13 cellular contexts compared by ENCODE assay signal in genomic region chr7:44075296-44076075, GRCh38. TPM values are rescaled to one million over a fixed set of nuclear protein-coding genes. Genes with fewer than 3 reads are reported as not detected.
DNase-seq lines count a peak whose midpoint lies in the region; ATAC-seq, FAIRE-seq and TF ChIP-seq lines count a peak whose summit lies in the region.
"Had no signal": no experiment of that assay in that cellular context is flagged by ENCODE, and none has a peak within 500 bp of the region (broad histone marks: within the 10 kb centered on the region; RNA-seq: fewer than 3 reads in every experiment).

No MANE protein-coding gene starts in this region.

- TF ChIP-seq CTCF in liver (IDR thresholded peaks at IDR 0.05; ENCODE audit: low read depth, low read length, missing input control) (no peak), HepG2 (CRISPR knock-in tag; IDR thresholded peaks at IDR 0.05) (no peak), vagina (IDR thresholded peaks at IDR 0.05) (no peak), BE2C (IDR thresholded peaks at IDR 0.05; ENCODE audit: low read depth, low read length) (no peak)

- 89% methylated on average over 17 of the region's 17 CpGs for WGBS in liver
- WGBS in HepG2 (ENCODE audit: low lambda C conversion rate), result 95% methylated on average over 13 of the region's 17 CpGs
- 93% methylated on average over 17 of the region's 17 CpGs for WGBS in right cardiac atrium

- POLR2A ChIA-PET in HepG2 (lab: Yijun Ruan, JAX), result interaction anchor here (0.6 kb wide), 1 partner anchor 813 kb away, joined by 3 read pairs; no protein-coding TSS in a partner anchor

- H3K4me3 ChIP-seq in liver (ENCODE audit: low read depth in 1 of 3, low read length in 3 of 3) (no peak overlapping the region), HepG2 (replicated peaks in 1 of 3; ENCODE audit: insufficient read depth in 1 of 3, low read depth in 2 of 3, low read length in 3 of 3) (no peak overlapping the region), right cardiac atrium (ENCODE audit: low read length) (no peak overlapping the region), vagina (no peak overlapping the region), BE2C (ENCODE audit: low read depth, low read length) (no peak overlapping the region)
- H3K4me3 ChIP-seq: colonic mucosa had no signal

- FAIRE-seq in HepG2 (lab: Jason Lieb, UNC), result no peak
- FAIRE-seq: islet of Langerhans had no signal

- no peak for DNase-seq in HepG2 (ENCODE audit: low spot score)
- peak in 1 of 3 donors; percentile 13 for DNase-seq in right cardiac atrium
- no peak for DNase-seq in vagina (ENCODE audit: extremely low spot score in 2 of 2)
- DNase-seq in BE2C, result no peak
- no peak for DNase-seq in epidermal melanocyte (ENCODE audit: insufficient read length, low spot score)
- DNase-seq: activated CD4-positive, alpha-beta T cell treated with anti-CD3 and anti-CD28 coated beads, Interleukin-2, amount 10 ng/mL, durations not matched to agents 7 days and 5 days; AML-193; colonic mucosa; Kasumi-1; NCI-H2081; SW 1271 had no signal

- no peak for ATAC-seq in HepG2
- no peak for ATAC-seq in right cardiac atrium

- TF ChIP-seq POLR2A in HepG2 (IDR thresholded peaks at IDR 0.05; ENCODE audit: insufficient read depth in 1 of 2, low read depth in 2 of 2, low read length in 2 of 2), result no peak
- TF ChIP-seq POLR2A in vagina (IDR thresholded peaks at IDR 0.05), result no peak

- no peaks in the 10 kb centered on the region for H3K79me2 ChIP-seq in HepG2 (ENCODE audit: insufficient read depth, low read length)

- H3K9me3 ChIP-seq in liver (ENCODE audit: control insufficient read depth in 4 of 4, low read length in 3 of 4) (no peaks in the 10 kb centered on the region), HepG2 (ENCODE audit: low read length) (no peaks in the 10 kb centered on the region), right cardiac atrium (ENCODE audit: control insufficient read depth, low read length) (no peaks in the 10 kb centered on the region), vagina (no peaks in the 10 kb centered on the region), BE2C (no peaks in the 10 kb centered on the region)
- H3K9me3 ChIP-seq: colonic mucosa had no signal

- intact Hi-C loops in HepG2 (cut with micrococcal nuclease; ENCODE audit: unreplicated experiment) (no loop called here), right cardiac atrium (cut with DNase I) (loop anchor here in 2 of 4 donors (10.0 kb wide), 1 partner anchor 119 kb away; no protein-coding TSS in a partner anchor), vagina (cut with DNase I) (loop anchor here (5.0 to 10.0 kb wide), 2 partner anchors 42 to 119 kb away; no protein-coding TSS in a partner anchor)

- H3K4me2 ChIP-seq in HepG2 (ENCODE audit: low read depth, low read length), result no peak overlapping the region

- H3K9ac ChIP-seq in liver (ENCODE audit: low read depth in 1 of 2, low read length in 2 of 2) (no peak overlapping the region), HepG2 (ENCODE audit: insufficient read depth, low read depth, low read length) (no peak overlapping the region)

- H2AFZ ChIP-seq in HepG2 (ENCODE audit: low read length), result no peak overlapping the region

- H4K20me1 ChIP-seq in HepG2 (ENCODE audit: insufficient read depth, low read length), result no peaks in the 10 kb centered on the region

- in situ Hi-C loops in HepG2 (cut with HindIII; ENCODE audit: extremely low pct_ligation_motif_present, low pct_unique_long_range_greater_than_20kb), result no loop called here

- CTCF ChIA-PET in HepG2 (lab: Yijun Ruan, JAX; ENCODE audit: low intra/inter-chr PET ratio, low total read pairs), result no interaction called here

- TF ChIP-seq EP300 in HepG2 (IDR thresholded peaks at IDR 0.05; ENCODE audit: low read depth in 2 of 2, low read length in 2 of 2) (no peak), HepG2 (CRISPR knock-in tag; IDR thresholded peaks at IDR 0.05; ENCODE audit: borderline replicate concordance) (no peak)

- peaks cover 25 to 65% (median 47%) of the 10 kb centered on the region in 4 donors for H3K4me1 ChIP-seq in liver (ENCODE audit: control insufficient read depth in 4 of 4, insufficient read depth in 4 of 4, low read length in 3 of 4)
- H3K4me1 ChIP-seq in HepG2 (ENCODE audit: insufficient read depth, low read length), result peaks cover 23% of the 10 kb centered on the region
- no peaks in the 10 kb centered on the region for H3K4me1 ChIP-seq in right cardiac atrium (ENCODE audit: control insufficient read depth, insufficient read depth, low read length)
- peaks cover 46% of the 10 kb centered on the region for H3K4me1 ChIP-seq in vagina
- H3K4me1 ChIP-seq in BE2C, result peaks cover 18% of the 10 kb centered on the region

- H3K36me3 ChIP-seq in liver (ENCODE audit: control insufficient read depth in 4 of 4, insufficient read depth in 3 of 4, low read depth in 1 of 4, low read length in 3 of 4) (peaks cover 7 to 39% (median 15%) of the 10 kb centered on the region in 4 donors), HepG2 (replicated peaks in 1 of 2; ENCODE audit: control insufficient read depth in 1 of 2, insufficient read depth in 2 of 2, low read length in 2 of 2) (peaks cover 10 to 29% of the 10 kb centered on the region in 2 experiments; a peak in 4 of 5 replicates), vagina (peaks cover 0 to 55% of the 10 kb centered on the region in 2 donors), BE2C (peaks cover 17% of the 10 kb centered on the region)

- H3K27me3 ChIP-seq in liver (ENCODE audit: control insufficient read depth in 4 of 4, insufficient read depth in 4 of 4, low read length in 3 of 4), result no peaks in the 10 kb centered on the region
- no peaks in the 10 kb centered on the region for H3K27me3 ChIP-seq in HepG2 (ENCODE audit: control insufficient read depth in 1 of 2, insufficient read depth in 2 of 2, low read length in 2 of 2)
- no peaks in the 10 kb centered on the region for H3K27me3 ChIP-seq in right cardiac atrium (ENCODE audit: control insufficient read depth, insufficient read depth)
- H3K27me3 ChIP-seq in vagina, result no peaks in the 10 kb centered on the region
- H3K27me3 ChIP-seq in BE2C, result no peaks in the 10 kb centered on the region
- H3K27me3 ChIP-seq: colonic mucosa had no signal

- no peak for TF ChIP-seq RAD21 in liver (IDR thresholded peaks at IDR 0.05)
- no peak for TF ChIP-seq RAD21 in HepG2 (CRISPR knock-in tag; IDR thresholded peaks at IDR 0.05)

- BruUV-seq in HepG2 (replicated peaks; lab: Mats Ljungman, UMichigan), result no TSS peak

- H3K27ac ChIP-seq in liver (ENCODE audit: low read depth in 1 of 2, low read length in 2 of 2), result peak overlapping the region; percentile 45 to 52
- no peak overlapping the region for H3K27ac ChIP-seq in HepG2 (ENCODE audit: extremely low read length, insufficient read depth, low read length)
- H3K27ac ChIP-seq in right cardiac atrium (ENCODE audit: low read length), result peak overlapping the region; percentile 57
- peak overlapping the region; percentile 64 for H3K27ac ChIP-seq in vagina

RNA-seq across cellular contexts. Expression of gene POLM, which starts 6.8 kb away (rescaled TPM):
- total RNA-seq in liver (10 to 100 TPM in 1 of 2 donors, 1 to 10 TPM in 1; 6.9 to 24.0 TPM), HepG2 (2016; rRNA removed; fragmentation: Illumina TruSeq; extraction: Trizol) (2.4 and 5.2 TPM in 2 replicates), right cardiac atrium (10 to 100 TPM; 24.5 to 28.9 (median 25.8) TPM), vagina (31.4 TPM)
- polyA plus RNA-seq in liver (1 to 10 TPM; 9.1 to 9.4 TPM), HepG2 (2011; rRNA removed) (5.4 and 6.6 TPM in 2 replicates), right cardiac atrium (16.6 TPM)
- total RNA-seq in HepG2 (2016; cell fraction: cytosol; rRNA removed; fragmentation: Illumina TruSeq; extraction: Trizol; ENCODE audit: low read depth), result 1.4 and 2.1 TPM in 2 replicates
- total RNA-seq in HepG2 (2016; cell fraction: insoluble cytoplasmic fraction; rRNA removed; fragmentation: Illumina TruSeq; extraction: Trizol), result 2.6 and 4.6 TPM in 2 replicates
- total RNA-seq in HepG2 (2016; cell fraction: membrane; rRNA removed; fragmentation: Illumina TruSeq; extraction: Trizol), result 2.7 and 2.8 TPM in 2 replicates
- 7.3 and 9.5 TPM in 2 replicates for total RNA-seq in HepG2 (2016; cell fraction: nucleus; rRNA removed; fragmentation: Illumina TruSeq; extraction: Trizol)
- polyA plus RNA-seq in HepG2 (2011; cell fraction: cytosol; rRNA removed), result 2.2 and 3.1 TPM in 2 replicates
- 30.4 and 31.3 TPM in 2 replicates for polyA plus RNA-seq in HepG2 (2011; cell fraction: nucleus; rRNA removed)
- polyA plus RNA-seq in HepG2 (2012), result 4.0 and 4.2 TPM in 2 replicates
- 1.0 and 1.4 TPM in 2 replicates for polyA plus RNA-seq in HepG2 (2016; cell fraction: cytosol; fragmentation: Illumina TruSeq; extraction: Trizol; ENCODE audit: low read depth)
- 1.9 and 2.4 TPM in 2 replicates for polyA plus RNA-seq in HepG2 (2016; cell fraction: insoluble cytoplasmic fraction; fragmentation: Illumina TruSeq; extraction: Trizol; ENCODE audit: low read depth)
- polyA plus RNA-seq in HepG2 (2016; cell fraction: membrane; fragmentation: Illumina TruSeq; extraction: Trizol; ENCODE audit: low read depth), result 1.9 and 2.2 TPM in 2 replicates
- polyA plus RNA-seq in HepG2 (2016; cell fraction: nucleus; fragmentation: Illumina TruSeq; extraction: Trizol; ENCODE audit: insufficient read depth, low read depth), result 20.1 and 20.6 TPM in 2 replicates
- polyA minus RNA-seq in HepG2 (2011; rRNA and poly(A)+ RNA removed; ENCODE audit: low replicate concordance), result 11.8 and 14.8 TPM in 2 replicates
- 3.9 and 5.2 TPM in 2 replicates for polyA minus RNA-seq in HepG2 (2011; cell fraction: cytosol; rRNA and poly(A)+ RNA removed)
- 17.9 and 18.9 TPM in 2 replicates for polyA minus RNA-seq in HepG2 (2011; cell fraction: nucleus; rRNA and poly(A)+ RNA removed)
- polyA plus RNA-seq in BE2C (2012; ENCODE audit: insufficient read depth, insufficient read length, low read depth), result 21.3 TPM

RNA-seq across cellular contexts. Expression of gene PGAM2, which starts 10.1 kb away (rescaled TPM):
- total RNA-seq in liver (1 to 10 TPM in 1 of 2 donors, under 1 TPM in 1; 0.42 to 2.3 TPM), HepG2 (2016; rRNA removed; fragmentation: Illumina TruSeq; extraction: Trizol) (0.22 TPM in 1 of 2 replicates, not detected in the other), right cardiac atrium (1,000 to 10,000 TPM in 2 of 4 donors, 100 to 1,000 TPM in 2; 946 to 1,159 (median 1,024) TPM), vagina (not detected)
- polyA plus RNA-seq in liver (under 1 TPM; 0.13 to 0.56 TPM), HepG2 (2011; rRNA removed) (0.18 TPM in 1 of 2 replicates, not detected in the other), right cardiac atrium (2,530 TPM)
- not detected in 2 replicates for total RNA-seq in HepG2 (2016; cell fraction: cytosol; rRNA removed; fragmentation: Illumina TruSeq; extraction: Trizol; ENCODE audit: low read depth)
- total RNA-seq in HepG2 (2016; cell fraction: insoluble cytoplasmic fraction; rRNA removed; fragmentation: Illumina TruSeq; extraction: Trizol), result not detected in 2 replicates
- not detected in 2 replicates for total RNA-seq in HepG2 (2016; cell fraction: membrane; rRNA removed; fragmentation: Illumina TruSeq; extraction: Trizol)
- not detected in 2 replicates for total RNA-seq in HepG2 (2016; cell fraction: nucleus; rRNA removed; fragmentation: Illumina TruSeq; extraction: Trizol)
- polyA plus RNA-seq in HepG2 (2011; cell fraction: cytosol; rRNA removed), result 0.13 TPM in 1 of 2 replicates, not detected in the other
- polyA plus RNA-seq in HepG2 (2011; cell fraction: nucleus; rRNA removed), result 1.5 and 1.9 TPM in 2 replicates
- 0.35 and 0.49 TPM in 2 replicates for polyA plus RNA-seq in HepG2 (2012)
- polyA plus RNA-seq in HepG2 (2016; cell fraction: cytosol; fragmentation: Illumina TruSeq; extraction: Trizol; ENCODE audit: low read depth), result not detected in 2 replicates
- polyA plus RNA-seq in HepG2 (2016; cell fraction: insoluble cytoplasmic fraction; fragmentation: Illumina TruSeq; extraction: Trizol; ENCODE audit: low read depth), result not detected in 2 replicates
- not detected in 2 replicates for polyA plus RNA-seq in HepG2 (2016; cell fraction: membrane; fragmentation: Illumina TruSeq; extraction: Trizol; ENCODE audit: low read depth)
- not detected in 2 replicates for polyA plus RNA-seq in HepG2 (2016; cell fraction: nucleus; fragmentation: Illumina TruSeq; extraction: Trizol; ENCODE audit: insufficient read depth, low read depth)
- polyA minus RNA-seq in HepG2 (2011; rRNA and poly(A)+ RNA removed; ENCODE audit: low replicate concordance), result 0.19 and 0.24 TPM in 2 replicates
- not detected in 2 replicates for polyA minus RNA-seq in HepG2 (2011; cell fraction: cytosol; rRNA and poly(A)+ RNA removed)
- 0.62 and 0.90 TPM in 2 replicates for polyA minus RNA-seq in HepG2 (2011; cell fraction: nucleus; rRNA and poly(A)+ RNA removed)
- polyA plus RNA-seq in BE2C (2012; ENCODE audit: insufficient read depth, insufficient read length, low read depth), result 207 TPM

RNA-seq across cellular contexts. Expression of gene AEBP1, which starts 28.7 kb away (rescaled TPM):
- 10 to 100 TPM in 1 of 2 donors, 1 to 10 TPM in 1; 3.4 to 13.3 TPM for total RNA-seq in liver
- polyA plus RNA-seq in liver, result 10 to 100 TPM in 1 of 2 donors, 1 to 10 TPM in 1; 3.8 to 11.5 TPM
- total RNA-seq in HepG2 (2016; rRNA removed; fragmentation: Illumina TruSeq; extraction: Trizol), result 0.22 TPM in 1 of 2 replicates, not detected in the other
- total RNA-seq in HepG2 (2016; cell fraction: cytosol; rRNA removed; fragmentation: Illumina TruSeq; extraction: Trizol; ENCODE audit: low read depth), result not detected in 2 replicates
- total RNA-seq in HepG2 (2016; cell fraction: insoluble cytoplasmic fraction; rRNA removed; fragmentation: Illumina TruSeq; extraction: Trizol), result 0.04 TPM in 1 of 2 replicates, not detected in the other
- not detected in 2 replicates for total RNA-seq in HepG2 (2016; cell fraction: membrane; rRNA removed; fragmentation: Illumina TruSeq; extraction: Trizol)
- total RNA-seq in HepG2 (2016; cell fraction: nucleus; rRNA removed; fragmentation: Illumina TruSeq; extraction: Trizol), result not detected in 2 replicates
- 0.55 and 0.81 TPM in 2 replicates for polyA plus RNA-seq in HepG2 (2011; rRNA removed)
- polyA plus RNA-seq in HepG2 (2011; cell fraction: cytosol; rRNA removed), result 0.15 and 0.27 TPM in 2 replicates
- polyA plus RNA-seq in HepG2 (2011; cell fraction: nucleus; rRNA removed), result 6.7 and 6.8 TPM in 2 replicates
- polyA plus RNA-seq in HepG2 (2012), result 0.96 and 1.3 TPM in 2 replicates
- polyA plus RNA-seq in HepG2 (2016; cell fraction: cytosol; fragmentation: Illumina TruSeq; extraction: Trizol; ENCODE audit: low read depth), result not detected in 2 replicates
- not detected in 2 replicates for polyA plus RNA-seq in HepG2 (2016; cell fraction: insoluble cytoplasmic fraction; fragmentation: Illumina TruSeq; extraction: Trizol; ENCODE audit: low read depth)
- polyA plus RNA-seq in HepG2 (2016; cell fraction: membrane; fragmentation: Illumina TruSeq; extraction: Trizol; ENCODE audit: low read depth), result not detected in 2 replicates
- 0.29 and 0.89 TPM in 2 replicates for polyA plus RNA-seq in HepG2 (2016; cell fraction: nucleus; fragmentation: Illumina TruSeq; extraction: Trizol; ENCODE audit: insufficient read depth, low read depth)
- 0.14 TPM in 1 of 2 replicates, not detected in the other for polyA minus RNA-seq in HepG2 (2011; rRNA and poly(A)+ RNA removed; ENCODE audit: low replicate concordance)
- polyA minus RNA-seq in HepG2 (2011; cell fraction: cytosol; rRNA and poly(A)+ RNA removed), result 0.18 and 0.79 TPM in 2 replicates
- 0.37 and 0.64 TPM in 2 replicates for polyA minus RNA-seq in HepG2 (2011; cell fraction: nucleus; rRNA and poly(A)+ RNA removed)
- total RNA-seq in right cardiac atrium, result 100 to 1,000 TPM in 2 of 4 donors, 10 to 100 TPM in 2; 81.0 to 124 (median 103) TPM
- polyA plus RNA-seq in right cardiac atrium, result 62.8 TPM
- total RNA-seq in vagina, result 321 TPM
- polyA plus RNA-seq in BE2C (2012; ENCODE audit: insufficient read depth, insufficient read length, low read depth), result 21.3 TPM

RNA-seq across cellular contexts. Expression of gene DBNL, which starts 31.0 kb away (rescaled TPM):
- 10 to 100 TPM; 47.3 to 60.2 TPM for total RNA-seq in liver
- 10 to 100 TPM; 26.1 to 35.6 TPM for polyA plus RNA-seq in liver
- 35.1 and 35.4 TPM in 2 replicates for total RNA-seq in HepG2 (2016; rRNA removed; fragmentation: Illumina TruSeq; extraction: Trizol)
- 6.3 and 6.7 TPM in 2 replicates for total RNA-seq in HepG2 (2016; cell fraction: cytosol; rRNA removed; fragmentation: Illumina TruSeq; extraction: Trizol; ENCODE audit: low read depth)
- 30.6 and 36.6 TPM in 2 replicates for total RNA-seq in HepG2 (2016; cell fraction: insoluble cytoplasmic fraction; rRNA removed; fragmentation: Illumina TruSeq; extraction: Trizol)
- 14.7 and 15.9 TPM in 2 replicates for total RNA-seq in HepG2 (2016; cell fraction: membrane; rRNA removed; fragmentation: Illumina TruSeq; extraction: Trizol)
- 17.2 and 21.8 TPM in 2 replicates for total RNA-seq in HepG2 (2016; cell fraction: nucleus; rRNA removed; fragmentation: Illumina TruSeq; extraction: Trizol)
- polyA plus RNA-seq in HepG2 (2011; rRNA removed), result 20.8 and 29.0 TPM in 2 replicates
- 15.5 and 19.5 TPM in 2 replicates for polyA plus RNA-seq in HepG2 (2011; cell fraction: cytosol; rRNA removed)
- polyA plus RNA-seq in HepG2 (2011; cell fraction: nucleus; rRNA removed), result 72.9 and 82.9 TPM in 2 replicates
- 17.6 and 18.9 TPM in 2 replicates for polyA plus RNA-seq in HepG2 (2012)
- polyA plus RNA-seq in HepG2 (2016; cell fraction: cytosol; fragmentation: Illumina TruSeq; extraction: Trizol; ENCODE audit: low read depth), result 5.0 and 5.7 TPM in 2 replicates
- polyA plus RNA-seq in HepG2 (2016; cell fraction: insoluble cytoplasmic fraction; fragmentation: Illumina TruSeq; extraction: Trizol; ENCODE audit: low read depth), result 31.8 and 36.6 TPM in 2 replicates
- 10.1 and 10.8 TPM in 2 replicates for polyA plus RNA-seq in HepG2 (2016; cell fraction: membrane; fragmentation: Illumina TruSeq; extraction: Trizol; ENCODE audit: low read depth)
- 26.3 and 34.3 TPM in 2 replicates for polyA plus RNA-seq in HepG2 (2016; cell fraction: nucleus; fragmentation: Illumina TruSeq; extraction: Trizol; ENCODE audit: insufficient read depth, low read depth)
- 51.2 and 89.6 TPM in 2 replicates for polyA minus RNA-seq in HepG2 (2011; rRNA and poly(A)+ RNA removed; ENCODE audit: low replicate concordance)
- 10.0 and 13.2 TPM in 2 replicates for polyA minus RNA-seq in HepG2 (2011; cell fraction: cytosol; rRNA and poly(A)+ RNA removed)
- polyA minus RNA-seq in HepG2 (2011; cell fraction: nucleus; rRNA and poly(A)+ RNA removed), result 31.3 and 34.3 TPM in 2 replicates
- total RNA-seq in right cardiac atrium, result 10 to 100 TPM; 34.3 to 44.6 (median 38.1) TPM
- polyA plus RNA-seq in right cardiac atrium, result 37.5 TPM
- 100 TPM for total RNA-seq in vagina
- polyA plus RNA-seq in BE2C (2012; ENCODE audit: insufficient read depth, insufficient read length, low read depth), result 210 TPM

RNA-seq across cellular contexts. Expression of gene POLD2, which starts 47.9 kb away (rescaled TPM):
- total RNA-seq in liver (10 to 100 TPM; 53.9 to 85.0 TPM), HepG2 (2016; rRNA removed; fragmentation: Illumina TruSeq; extraction: Trizol) (87.6 and 98.8 TPM in 2 replicates), right cardiac atrium (100 to 1,000 TPM in 1 of 4 donors, 10 to 100 TPM in 3; 85.8 to 110 (median 99.0) TPM), vagina (42.0 TPM)
- polyA plus RNA-seq in liver (100 to 1,000 TPM in 1 of 2 donors, 10 to 100 TPM in 1; 85.7 to 101 TPM), HepG2 (2011; rRNA removed) (86.7 and 95.1 TPM in 2 replicates), right cardiac atrium (86.6 TPM)
- 118 and 152 TPM in 2 replicates for total RNA-seq in HepG2 (2016; cell fraction: cytosol; rRNA removed; fragmentation: Illumina TruSeq; extraction: Trizol; ENCODE audit: low read depth)
- 74.7 and 95.4 TPM in 2 replicates for total RNA-seq in HepG2 (2016; cell fraction: insoluble cytoplasmic fraction; rRNA removed; fragmentation: Illumina TruSeq; extraction: Trizol)
- total RNA-seq in HepG2 (2016; cell fraction: membrane; rRNA removed; fragmentation: Illumina TruSeq; extraction: Trizol), result 139 and 187 TPM in 2 replicates
- total RNA-seq in HepG2 (2016; cell fraction: nucleus; rRNA removed; fragmentation: Illumina TruSeq; extraction: Trizol), result 49.1 and 55.1 TPM in 2 replicates
- polyA plus RNA-seq in HepG2 (2011; cell fraction: cytosol; rRNA removed), result 65.5 and 120 TPM in 2 replicates
- 88.2 and 88.7 TPM in 2 replicates for polyA plus RNA-seq in HepG2 (2011; cell fraction: nucleus; rRNA removed)
- 64.0 and 65.2 TPM in 2 replicates for polyA plus RNA-seq in HepG2 (2012)
- 134 and 181 TPM in 2 replicates for polyA plus RNA-seq in HepG2 (2016; cell fraction: cytosol; fragmentation: Illumina TruSeq; extraction: Trizol; ENCODE audit: low read depth)
- 104 and 131 TPM in 2 replicates for polyA plus RNA-seq in HepG2 (2016; cell fraction: insoluble cytoplasmic fraction; fragmentation: Illumina TruSeq; extraction: Trizol; ENCODE audit: low read depth)
- polyA plus RNA-seq in HepG2 (2016; cell fraction: membrane; fragmentation: Illumina TruSeq; extraction: Trizol; ENCODE audit: low read depth), result 176 and 207 TPM in 2 replicates
- 104 and 121 TPM in 2 replicates for polyA plus RNA-seq in HepG2 (2016; cell fraction: nucleus; fragmentation: Illumina TruSeq; extraction: Trizol; ENCODE audit: insufficient read depth, low read depth)
- 82.4 and 267 TPM in 2 replicates for polyA minus RNA-seq in HepG2 (2011; rRNA and poly(A)+ RNA removed; ENCODE audit: low replicate concordance)
- 16.1 and 23.4 TPM in 2 replicates for polyA minus RNA-seq in HepG2 (2011; cell fraction: cytosol; rRNA and poly(A)+ RNA removed)
- 22.9 TPM in 2 replicates for polyA minus RNA-seq in HepG2 (2011; cell fraction: nucleus; rRNA and poly(A)+ RNA removed)
- 398 TPM for polyA plus RNA-seq in BE2C (2012; ENCODE audit: insufficient read depth, insufficient read length, low read depth)

Comparison
In these comparisons a context has a peak if more than half of its experiments do, and no peak if none do; other contexts are left out.
1. RNA of gene PGAM2, which starts 10.1 kb away (total RNA-seq): 946 to 1,159 TPM in right cardiac atrium; 0.42 to 2.3 TPM in liver, 0.22 TPM in HepG2 and not detected in vagina (single experiment); every median in the first group is over 100 times any median in the second.
2. RNA of gene AEBP1, which starts 28.7 kb away (total RNA-seq): 321 TPM in vagina (single experiment) and 81.0 to 124 TPM in right cardiac atrium; 3.4 to 13.3 TPM in liver and 0.04 to 0.22 TPM in HepG2; every median in the first group is over 4 times any median in the second.